ENCODE assay signal across 10 cellular contexts in genomic region chr12:25472453-25472852, GRCh38.
"Had no signal": no experiment of that assay in that cellular context is flagged by ENCODE, and none has a peak within 500 bp of the region (broad histone marks: within the 10 kb centered on the region; RNA-seq: fewer than 3 reads in every experiment).

No MANE protein-coding gene starts in this region.

- H3K4me1 Mint-ChIP-seq: GM23338 had no signal

- DNase-seq: H9, HCEC 1CT, HFFc6, IMR-90, KBM-7 had no signal

- FAIRE-seq: H1, H54 had no signal

- H3K4me3 ChIP-seq: GM23338 had no signal

- H3K4me3 Mint-ChIP-seq: GM23338, H9, HFFc6 had no signal

- H3K27ac ChIP-seq: HL-60, KMS-11 had no signal

- H3K9ac ChIP-seq: KMS-11 had no signal

- ATAC-seq: GM23338 had no signal

- H3K27ac Mint-ChIP-seq: GM23338, H9, HFFc6 had no signal

- H3K9me3 Mint-ChIP-seq: GM23338, H9, HFFc6 had no signal
